9 cellular contexts compared by ENCODE assay signal in the genomic region with DNA sequence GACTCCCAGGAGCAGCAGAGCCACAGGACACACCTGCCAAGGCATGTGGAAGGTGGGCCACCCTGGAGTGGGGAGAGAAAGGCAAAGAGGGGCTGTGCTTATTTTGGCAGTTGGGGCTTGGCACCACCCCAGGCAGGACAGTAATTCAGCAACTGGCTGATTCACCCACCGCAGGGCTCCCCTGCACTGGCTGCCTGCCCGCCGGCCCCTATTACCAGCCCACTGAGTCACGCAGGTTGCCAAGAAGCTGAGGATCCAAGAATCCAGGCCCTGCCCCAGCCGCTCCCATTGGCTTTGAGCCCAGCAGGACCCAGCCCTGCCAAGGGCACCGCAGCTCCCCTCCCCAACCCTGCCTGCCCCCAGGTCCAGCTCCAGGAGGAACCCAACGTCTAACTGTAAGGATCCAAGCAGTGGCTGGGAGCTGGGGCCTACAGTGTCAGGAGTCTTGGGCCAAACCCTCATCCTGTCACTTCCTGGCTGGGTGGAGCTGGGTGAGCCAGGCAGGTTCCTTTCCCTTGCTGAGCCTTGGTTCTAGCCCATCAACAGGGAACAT. TPM values are rescaled to one million over a fixed set of nuclear protein-coding genes. Genes with fewer than 3 reads are reported as not detected.
DNase-seq lines count a peak whose midpoint lies in the region; ATAC-seq, FAIRE-seq and TF ChIP-seq lines count a peak whose summit lies in the region.
"Had no signal": no experiment of that assay in that cellular context is flagged by ENCODE, and none has a peak within 500 bp of the region (broad histone marks: within the 10 kb centered on the region; RNA-seq: fewer than 3 reads in every experiment).

No MANE protein-coding gene starts in this region.

- TF ChIP-seq CTCF in endothelial cell of umbilical vein (IDR thresholded peaks at IDR 0.05; ENCODE audit: extremely low read depth in 1 of 2, insufficient read depth in 1 of 2, low read depth in 1 of 2, low read length in 2 of 2) = no peak

- FAIRE-seq in endothelial cell of umbilical vein (lab: Jason Lieb, UNC) = peak; percentile 94

- ATAC-seq in naive thymus-derived CD4-positive, alpha-beta T cell = no peak
- ATAC-seq in GM18498 (IDR thresholded peaks at IDR 0.05; ENCODE audit: unreplicated experiment) = no peak

- H3K9me3 ChIP-seq in endothelial cell of umbilical vein (replicated peaks; ENCODE audit: control insufficient read depth, insufficient read depth, low read length) = no peaks in the 10 kb centered on the region
- H3K9me3 ChIP-seq in naive thymus-derived CD4-positive, alpha-beta T cell (ENCODE audit: control insufficient read depth in 2 of 3, low read length in 3 of 3) = no peaks in the 10 kb centered on the region
- H3K9me3 ChIP-seq: tibial artery had no signal

- H3K27ac Mint-ChIP-seq in naive thymus-derived CD4-positive, alpha-beta T cell = peak overlapping the region; percentile 99 to 100 (median 100)

- WGBS in urinary bladder = 21% methylated on average over 7 of the region's 7 CpGs

- dilution Hi-C loops in endothelial cell of umbilical vein (cut with MboI; ENCODE audit: extremely low pct_ligation_motif_present, low sequenced_read_pairs) = no loop called here

- no peaks in the 10 kb centered on the region for H3K79me2 ChIP-seq in endothelial cell of umbilical vein (ENCODE audit: control insufficient read depth, insufficient read depth, low read length)

- H3K9ac ChIP-seq in endothelial cell of umbilical vein (replicated peaks; ENCODE audit: extremely low read depth, insufficient read depth, low read length) = peak overlapping the region; percentile 59

- CTCF ChIA-PET in endothelial cell of umbilical vein (lab: Charles Lee) = interaction anchor here (0.8 to 4.9 kb wide), 5 partner anchors 9 to 27 kb away, joined by 3 to 105 read pairs (median 8); no protein-coding TSS in a partner anchor
- CTCF ChIA-PET in naive thymus-derived CD4-positive, alpha-beta T cell (lab: Charles Lee) = interaction anchor here (3.9 to 5.0 kb wide), 2 partner anchors 9 to 12 kb away, joined by 26 to 48 read pairs; no protein-coding TSS in a partner anchor

- intact Hi-C loops in endothelial cell of umbilical vein (cut with micrococcal nuclease) = loop anchor here (1.0 kb wide), 3 partner anchors 9 to 14 kb away; partner anchors contain the start of gene RALGDS
- intact Hi-C loops in naive thymus-derived CD4-positive, alpha-beta T cell (cut with micrococcal nuclease) = loop anchor here in 1 of 2 donors (10.0 kb wide), 1 partner anchor 780 kb away; the partner anchor contains the start of gene SETX

- POLR2A ChIA-PET in endothelial cell of umbilical vein (lab: Charles Lee) = interaction anchor here (0.7 kb wide), 1 partner anchor 230 kb away, joined by 3 read pairs; no protein-coding TSS in a partner anchor
- POLR2A ChIA-PET in naive thymus-derived CD4-positive, alpha-beta T cell (lab: Charles Lee) = interaction anchor here (0.8 to 6.1 kb wide), 6 partner anchors 8 to 109 kb away, joined by 3 to 65 read pairs (median 3); partner anchors contain the start of gene GTF3C5

- H3K4me3 ChIP-seq in endothelial cell of umbilical vein (replicated peaks in 1 of 3; ENCODE audit: insufficient read depth in 1 of 3, low read depth in 1 of 3, low read length in 3 of 3) (no peak overlapping the region), urinary bladder (ENCODE audit: low read depth, low read length) (no peak overlapping the region)
- H3K4me3 ChIP-seq in naive thymus-derived CD4-positive, alpha-beta T cell (ENCODE audit: low read length) = peak overlapping the region; percentile 12
- H3K4me3 ChIP-seq: tibial artery had no signal

- H3K36me3 Mint-ChIP-seq in naive thymus-derived CD4-positive, alpha-beta T cell = peaks cover 0 to 14% (median 0%) of the 10 kb centered on the region in 5 donors

- H3K4me2 ChIP-seq in endothelial cell of umbilical vein (ENCODE audit: insufficient read depth, low read length) = peak overlapping the region; percentile 26

- no peaks in the 10 kb centered on the region for H3K27me3 Mint-ChIP-seq in naive thymus-derived CD4-positive, alpha-beta T cell

- no peak for TF ChIP-seq POLR2A in endothelial cell of umbilical vein (IDR thresholded peaks at IDR 0.05; ENCODE audit: low read depth, low read length)

- no peaks in the 10 kb centered on the region for H3K9me1 ChIP-seq in endothelial cell of umbilical vein (replicated peaks; ENCODE audit: control insufficient read depth, extremely low read depth, insufficient read depth, low read length)

- peaks cover 31 to 76% (median 63%) of the 10 kb centered on the region in 7 donors for H3K4me1 Mint-ChIP-seq in naive thymus-derived CD4-positive, alpha-beta T cell

- H3K4me3 Mint-ChIP-seq in naive thymus-derived CD4-positive, alpha-beta T cell = peak overlapping the region in 5 of 10 donors; percentile 29 to 79 (median 42)

- no peak overlapping the region for H2AFZ ChIP-seq in endothelial cell of umbilical vein (ENCODE audit: low read depth, low read length)

- DNase-seq in activated T-cell treated with anti-CD3 and anti-CD28 coated beads for 24 hours (ENCODE audit: low read depth) (peak; percentile 53), activated T-cell treated with anti-CD3 and anti-CD28 coated beads for 4 hours (no peak), endothelial cell of umbilical vein (ENCODE audit: low read depth, low spot score) (peak; percentile 93), occipital lobe (lab: John Stamatoyannopoulos, UW) (no peak)
- DNase-seq in activated CD8-positive, alpha-beta memory T cell treated with anti-CD3 and anti-CD28 coated beads for 24 hours = peak; percentile 81
- peak in 1 of 9 donors; percentile 56 for DNase-seq in naive thymus-derived CD4-positive, alpha-beta T cell

- peaks cover 0 to 4% (median 0%) of the 10 kb centered on the region in 11 donors for H3K9me3 Mint-ChIP-seq in naive thymus-derived CD4-positive, alpha-beta T cell

- H3K4me1 ChIP-seq in endothelial cell of umbilical vein (ENCODE audit: control insufficient read depth, extremely low read depth, insufficient read depth, low read length) = peaks cover 30% of the 10 kb centered on the region
- H3K4me1 ChIP-seq in naive thymus-derived CD4-positive, alpha-beta T cell (ENCODE audit: control insufficient read depth in 2 of 2, insufficient read depth in 2 of 2, low read length in 2 of 2) = peaks cover 55 to 58% of the 10 kb centered on the region in 2 donors
- peaks cover 9% of the 10 kb centered on the region for H3K4me1 ChIP-seq in urinary bladder (ENCODE audit: insufficient read depth)

- BruUV-seq in endothelial cell of umbilical vein (replicated peaks; lab: Mats Ljungman, UMichigan) = no TSS peak

- H3K27me3 ChIP-seq in endothelial cell of umbilical vein (ENCODE audit: control insufficient read depth in 2 of 2, insufficient read depth in 2 of 2, low read length in 2 of 2) = no peaks in the 10 kb centered on the region
- H3K27me3 ChIP-seq in naive thymus-derived CD4-positive, alpha-beta T cell (ENCODE audit: control insufficient read depth in 2 of 2, insufficient read depth in 2 of 2, low read length in 2 of 2) = no peaks in the 10 kb centered on the region
- H3K27me3 ChIP-seq: tibial artery had no signal

- H4K20me1 ChIP-seq in endothelial cell of umbilical vein (replicated peaks; ENCODE audit: control insufficient read depth, extremely low read depth, insufficient read depth, low read length) = no peaks in the 10 kb centered on the region

- H3K36me3 ChIP-seq in endothelial cell of umbilical vein (ENCODE audit: control insufficient read depth in 2 of 2, extremely low read depth in 1 of 2, insufficient read depth in 2 of 2, low read length in 2 of 2) (no peaks in the 10 kb centered on the region), urinary bladder (ENCODE audit: insufficient read depth) (no peaks in the 10 kb centered on the region)
- H3K36me3 ChIP-seq in naive thymus-derived CD4-positive, alpha-beta T cell (ENCODE audit: control insufficient read depth in 2 of 3, insufficient read depth in 3 of 3, low read length in 3 of 3) = no peaks in the 10 kb centered on the region
- H3K36me3 ChIP-seq: tibial artery had no signal

- H3K27ac ChIP-seq in endothelial cell of umbilical vein (ENCODE audit: insufficient read depth, low read depth, low read length) = peak overlapping the region; percentile 80
- H3K27ac ChIP-seq in naive thymus-derived CD4-positive, alpha-beta T cell (ENCODE audit: low read depth, low read length) = peak overlapping the region; percentile 92
- H3K27ac ChIP-seq in urinary bladder (ENCODE audit: low read depth) = peak overlapping the region; percentile 93

TF ChIP-seq in endothelial cell of umbilical vein, 7 proteins besides CTCF, POLR2A, EP300 and RAD21 (continues in another document):
- TF ChIP-seq FOS (IDR thresholded peaks at IDR 0.05; ENCODE audit: borderline replicate concordance, insufficient read depth, low read length) (peak; percentile 91), POLR2AphosphoS5 (IDR thresholded peaks at IDR 0.05; ENCODE audit: insufficient read depth, low read depth, low read length) (peak; percentile 56)

RNA-seq across cellular contexts. Expression of gene RALGDS, which starts 14.2 kb away (rescaled TPM):
- total RNA-seq in endothelial cell of umbilical vein = 41.4 and 43.1 TPM in 2 replicates
- 60.0 and 72.2 TPM in 2 replicates for polyA plus RNA-seq in endothelial cell of umbilical vein
- polyA plus RNA-seq in endothelial cell of umbilical vein (2011; cell fraction: cytosol; rRNA removed) = 42.1 and 51.4 TPM in 2 replicates
- 185 and 231 TPM in 2 replicates for polyA plus RNA-seq in endothelial cell of umbilical vein (2011; cell fraction: nucleus; rRNA removed)
- 23.4 and 32.2 TPM in 2 replicates for polyA plus RNA-seq in endothelial cell of umbilical vein (2012)
- 31.7 and 33.3 TPM in 2 replicates for polyA minus RNA-seq in endothelial cell of umbilical vein
- polyA minus RNA-seq in endothelial cell of umbilical vein (2011; cell fraction: cytosol; rRNA and poly(A)+ RNA removed) = 14.1 TPM
- polyA minus RNA-seq in endothelial cell of umbilical vein (2011; cell fraction: nucleus; rRNA and poly(A)+ RNA removed) = 34.4 and 39.5 TPM in 2 replicates
- total RNA-seq in naive thymus-derived CD4-positive, alpha-beta T cell = 100 to 1,000 TPM in 2 of 5 experiments, 10 to 100 TPM in 3; 73.9 to 123 (median 79.7) TPM
- 10 to 100 TPM; 17.8 to 35.7 TPM for polyA plus RNA-seq in naive thymus-derived CD4-positive, alpha-beta T cell
- 32.0 TPM for total RNA-seq in urinary bladder
- 53.9 TPM for polyA plus RNA-seq in urinary bladder
- 95.8 TPM for total RNA-seq in occipital lobe

RNA-seq across cellular contexts. Expression of gene GBGT1, which starts 28.4 kb away (rescaled TPM):
- total RNA-seq in endothelial cell of umbilical vein = 28.7 and 35.6 TPM in 2 replicates
- polyA plus RNA-seq in endothelial cell of umbilical vein = 56.3 and 68.8 TPM in 2 replicates
- 36.6 and 42.6 TPM in 2 replicates for polyA plus RNA-seq in endothelial cell of umbilical vein (2011; cell fraction: cytosol; rRNA removed)
- 39.7 and 45.5 TPM in 2 replicates for polyA plus RNA-seq in endothelial cell of umbilical vein (2011; cell fraction: nucleus; rRNA removed)
- polyA plus RNA-seq in endothelial cell of umbilical vein (2012) = 32.2 and 55.3 TPM in 2 replicates
- polyA minus RNA-seq in endothelial cell of umbilical vein = 61.1 and 61.6 TPM in 2 replicates
- not detected for polyA minus RNA-seq in endothelial cell of umbilical vein (2011; cell fraction: cytosol; rRNA and poly(A)+ RNA removed)
- 24.7 and 38.1 TPM in 2 replicates for polyA minus RNA-seq in endothelial cell of umbilical vein (2011; cell fraction: nucleus; rRNA and poly(A)+ RNA removed)
- total RNA-seq in naive thymus-derived CD4-positive, alpha-beta T cell = 10 to 100 TPM in 2 of 5 experiments, 1 to 10 TPM in 3; 3.4 to 14.8 (median 5.5) TPM
- polyA plus RNA-seq in naive thymus-derived CD4-positive, alpha-beta T cell = under 1 TPM in 1 of 2 donors, not detected in 1; 0.14 TPM
- 5.8 TPM for total RNA-seq in urinary bladder
- polyA plus RNA-seq in urinary bladder = 14.2 TPM
- total RNA-seq in occipital lobe = 8.1 TPM

Comparison
In these comparisons a context has a peak if more than half of its experiments do, and no peak if none do; other contexts are left out.
1. DNase-seq: peak in activated T-cell treated with anti-CD3 and anti-CD28 coated beads for 24 hours (single experiment), activated CD8-positive, alpha-beta memory T cell treated with anti-CD3 and anti-CD28 coated beads for 24 hours (single experiment) and endothelial cell of umbilical vein (single experiment); none in activated T-cell treated with anti-CD3 and anti-CD28 coated beads for 4 hours (single experiment) and occipital lobe (single experiment).
2. Peak in every context shown above with its lines, with median percentiles within 50 percentile points of each other: H3K27ac ChIP-seq.